28 cellular contexts compared by ENCODE assay signal in the genomic region with DNA sequence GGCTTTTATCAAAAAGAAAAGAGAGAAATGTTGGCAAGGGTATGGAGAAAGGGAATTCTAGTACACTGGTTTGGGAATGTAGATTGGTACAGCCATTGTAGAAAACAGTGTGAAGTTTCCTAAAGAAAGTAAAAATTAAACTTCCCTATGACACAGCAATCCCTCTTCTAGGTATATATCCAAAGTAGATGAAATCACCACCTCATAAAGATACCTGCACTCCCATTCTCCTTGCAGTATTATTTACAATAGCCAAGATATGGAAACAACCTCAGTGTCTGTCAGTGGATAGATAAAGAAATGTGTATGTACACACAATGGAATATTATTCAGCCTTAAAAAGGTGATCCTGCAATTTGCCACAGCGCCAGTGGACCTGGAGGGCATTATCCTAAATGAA.
"Had no signal": no experiment of that assay in that cellular context is flagged by ENCODE, and none has a peak within 500 bp of the region (broad histone marks: within the 10 kb centered on the region; RNA-seq: fewer than 3 reads in every experiment).

No MANE protein-coding gene starts in this region.

- DNase-seq: hypothalamus; immature natural killer cell; kidney; left ventricle myocardium inferior; mesendoderm; midbrain; naive B cell; natural killer cell; nephron progenitor cell; occipital lobe; right lobe of liver; stimulated activated CD4-positive, alpha-beta T cell treated with anti-CD3 and anti-CD28 coated beads, Interleukin-1b, Interleukin-23, amount 100 ng/mL, for 48 hours; stimulated activated CD4-positive, alpha-beta T cell treated with anti-CD3 and anti-CD28 coated beads, Interleukin-2, amount 100 ng/mL, for 48 hours; stimulated activated CD4-positive, alpha-beta T cell treated with anti-CD3 and anti-CD28 coated beads, Interleukin-4, amount 100 ng/mL, for 4 hours; stimulated activated CD8-positive, alpha-beta memory T cell treated with anti-CD3 and anti-CD28 coated beads, Interleukin-4, amount 100 ng/mL, for 48 hours; stimulated activated naive CD4-positive, alpha-beta T cell treated with Interleukin-2 at 50 U/mL for 16 hours; stimulated activated naive CD8-positive, alpha-beta T cell treated with anti-CD3 and anti-CD28 coated beads, Interleukin-15, amount 100 ng/mL, for 72 hours; substantia nigra; upper lobe of left lung had no signal

- H3K4me3 ChIP-seq: left ventricle myocardium inferior, lung, neural progenitor cell, right atrium auricular region, right lobe of liver, smooth muscle cell, tibial nerve, upper lobe of left lung, vagina had no signal

- H3K36me3 ChIP-seq: left ventricle myocardium inferior, neural progenitor cell, neutrophil, right atrium auricular region, right lobe of liver, tibial nerve, upper lobe of left lung, vagina had no signal

- H3K4me1 ChIP-seq: tibial nerve, upper lobe of left lung, vagina had no signal

- H3K27ac ChIP-seq: left ventricle myocardium inferior, neural progenitor cell, neutrophil, right atrium auricular region, right lobe of liver, tibial nerve, upper lobe of left lung, vagina had no signal

- H3K9ac ChIP-seq: neural progenitor cell had no signal

- H3K27me3 ChIP-seq: neural progenitor cell, neutrophil, right atrium auricular region, right lobe of liver, tibial nerve, upper lobe of left lung, vagina had no signal

- H3K9me3 ChIP-seq: left ventricle myocardium inferior, neutrophil, right atrium auricular region, right lobe of liver, tibial nerve, upper lobe of left lung, vagina had no signal

- FAIRE-seq: islet of Langerhans, kidney had no signal

- ATAC-seq: natural killer cell; right lobe of liver; stimulated activated memory B cell treated with anti-CD40 and anti-IgM and Interleukin-4, amounts not matched to agents 10 μg/mL and 1 μg/mL and 100 μg/mL, for 72 hours; stimulated activated naive CD8-positive, alpha-beta T cell treated with anti-CD3 and anti-CD28 coated beads, Interleukin-15, amount 100 ng/mL, for 72 hours had no signal
